In the genomic region with DNA sequence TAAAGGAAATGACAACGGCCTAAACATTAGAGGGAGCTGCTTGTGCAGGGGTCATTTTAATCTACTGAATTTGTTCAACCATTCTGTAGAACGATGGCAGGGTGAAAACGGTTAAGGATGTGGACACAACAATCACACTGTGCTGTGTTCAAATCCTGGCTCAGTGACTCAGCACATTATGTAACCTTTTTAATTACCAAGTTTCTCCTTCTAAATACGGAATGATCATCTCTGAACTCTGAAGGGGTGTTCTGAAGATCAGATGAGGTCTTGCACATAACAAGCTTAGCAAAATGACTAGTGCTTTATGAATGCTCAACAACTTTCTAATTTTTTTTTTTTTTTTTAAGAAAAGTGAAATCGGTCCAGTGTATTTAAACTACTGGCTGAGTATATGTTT, we compare ENCODE assay signal across 11 cellular contexts.
DNase-seq lines count a peak whose midpoint lies in the region; ATAC-seq and TF ChIP-seq lines count a peak whose summit lies in the region.
"Had no signal": no experiment of that assay in that cellular context is flagged by ENCODE, and none has a peak within 500 bp of the region (broad histone marks: within the 10 kb centered on the region; RNA-seq: fewer than 3 reads in every experiment).

No MANE protein-coding gene starts in this region.

- H4K20me1 ChIP-seq in GM23248 (ENCODE audit: insufficient read depth), result no peaks in the 10 kb centered on the region

- H2AFZ ChIP-seq in GM23248, result no peak overlapping the region

- 76 to 78% methylated on average over 5 of the region's 5 CpGs for WGBS in GM23248 (ENCODE audit: low coverage in 1 of 2, low lambda C conversion rate in 2 of 2, missing lambda C conversion rate in 2 of 2), 2 experiments
- 54 to 68% methylated on average over 5 of the region's 5 CpGs for WGBS in esophagus squamous epithelium, 2 donors

- in situ Hi-C loops in GM23248 (cut with MboI), result no loop called here

- H3K9me3 ChIP-seq in GM23248 (ENCODE audit: low read depth), result no peaks in the 10 kb centered on the region
- H3K9me3 ChIP-seq in SJSA1 (replicated peaks), result no peaks in the 10 kb centered on the region
- no peaks in the 10 kb centered on the region for H3K9me3 ChIP-seq in esophagus squamous epithelium

- H3K4me1 ChIP-seq in GM23248 (ENCODE audit: insufficient read depth), result peaks cover 49% of the 10 kb centered on the region
- H3K4me1 ChIP-seq in SJSA1 (replicated peaks), result peaks cover 28% of the 10 kb centered on the region
- H3K4me1 ChIP-seq in esophagus squamous epithelium, result peaks cover 0 to 48% (median 7%) of the 10 kb centered on the region in 3 donors

- peaks cover 55% of the 10 kb centered on the region for H3F3A ChIP-seq in GM23248 (ENCODE audit: insufficient read depth)

- peak overlapping the region; percentile 69 for H3K27ac ChIP-seq in GM23248
- H3K27ac ChIP-seq in SJSA1, result peak overlapping the region; percentile 52
- H3K27ac ChIP-seq in esophagus squamous epithelium, result peak overlapping the region; percentile 14 to 94 (median 78)

- intact Hi-C loops in esophagus squamous epithelium (cut with DNase I), result no loop called here

- H3K27me3 ChIP-seq in GM23248 (replicated peaks; ENCODE audit: insufficient read depth) (no peaks in the 10 kb centered on the region), SJSA1 (replicated peaks) (no peaks in the 10 kb centered on the region), esophagus squamous epithelium (no peaks in the 10 kb centered on the region)

- H3K4me3 ChIP-seq in GM23248 (no peak overlapping the region), SJSA1 (no peak overlapping the region), esophagus squamous epithelium (no peak overlapping the region)

- TF ChIP-seq CTCF in esophagus squamous epithelium (IDR thresholded peaks at IDR 0.05), result no peak

- ATAC-seq in stimulated activated naive CD8-positive, alpha-beta T cell treated with anti-CD3 and anti-CD28 coated beads, Interleukin-15, Interleukin-2, amounts not matched to agents 100 U/mL and 50 U/mL, for 24 hours, result peak; percentile 23

- no peak for TF ChIP-seq POLR2A in esophagus squamous epithelium (IDR thresholded peaks at IDR 0.05)

- no peaks in the 10 kb centered on the region for H3K9me2 ChIP-seq in GM23248 (ENCODE audit: insufficient read depth)

- no peak overlapping the region for H3K4me2 ChIP-seq in GM23248 (ENCODE audit: unreplicated experiment)

- no peak overlapping the region for H3K9ac ChIP-seq in GM23248

- DNase-seq in GM23248, result peak; percentile 43
- no peak for DNase-seq in SJSA1 (ENCODE audit: low read depth in 1 of 2, low spot score in 2 of 2)
- DNase-seq in esophagus squamous epithelium (lab: John Stamatoyannopoulos, UW), result no peak
- DNase-seq in stimulated activated naive CD8-positive, alpha-beta T cell treated with anti-CD3 and anti-CD28 coated beads, Interleukin-15, Interleukin-2, amounts not matched to agents 100 U/mL and 50 U/mL, for 24 hours, result no peak
- no peak for DNase-seq in superior temporal gyrus (ENCODE audit: extremely low spot score)
- no peak for DNase-seq in DMS79 (lab: John Stamatoyannopoulos, UW)
- no peak for DNase-seq in activated effector memory CD4-positive, alpha-beta T cell treated with Interleukin-2 at 50 U/mL for 16 hours
- DNase-seq: DMS153; H9; Karpas-422; stimulated activated CD8-positive, alpha-beta memory T cell treated with anti-CD3 and anti-CD28 coated beads, Interleukin-4, amount 100 ng/mL, for 48 hours had no signal

- H3K79me2 ChIP-seq in GM23248 (ENCODE audit: insufficient read depth), result peaks cover 69% of the 10 kb centered on the region

- H3K36me3 ChIP-seq in GM23248 (ENCODE audit: low read depth) (peaks cover 19% of the 10 kb centered on the region), SJSA1 (peaks cover 29% of the 10 kb centered on the region; the same call in 1 of the 2 replicates), esophagus squamous epithelium (peaks cover 0 to 57% (median 0%) of the 10 kb centered on the region in 3 donors)
